Comparison of ENCODE assay signal across 18 cellular contexts in the genomic region with DNA sequence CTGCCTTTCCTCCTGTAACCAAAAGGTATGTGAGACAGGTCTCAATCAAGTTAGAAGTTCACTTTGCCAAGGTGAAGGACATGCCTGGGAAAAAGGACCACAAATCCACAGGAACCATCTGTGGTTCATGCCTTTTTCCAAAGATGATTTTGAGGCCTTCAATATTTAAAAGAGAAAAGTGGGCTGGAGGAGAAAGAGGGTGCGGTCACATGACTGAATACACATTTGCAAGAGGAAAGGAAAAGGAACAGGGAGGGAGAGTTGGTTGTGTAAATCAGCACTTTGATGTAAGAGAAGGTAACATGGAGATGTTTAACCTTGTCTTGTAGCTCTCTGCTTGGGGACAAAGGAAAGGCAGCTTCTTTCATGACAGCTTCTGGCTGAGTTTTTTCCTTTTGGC. TPM values are rescaled to one million over a fixed set of nuclear protein-coding genes. Genes with fewer than 3 reads are reported as not detected.
DNase-seq lines count a peak whose midpoint lies in the region; ATAC-seq, FAIRE-seq and TF ChIP-seq lines count a peak whose summit lies in the region.
"Had no signal": no experiment of that assay in that cellular context is flagged by ENCODE, and none has a peak within 500 bp of the region (broad histone marks: within the 10 kb centered on the region; RNA-seq: fewer than 3 reads in every experiment).

No MANE protein-coding gene starts in this region.

- H3K27me3 Mint-ChIP-seq in activated CD8-positive, alpha-beta T cell treated with anti-CD3 and anti-CD28 coated beads, Interleukin-2, amount 10 ng/mL, durations not matched to agents 7 days and 5 days (ENCODE audit: low read depth): no peaks in the 10 kb centered on the region

- H3K4me3 ChIP-seq in Loucy (ENCODE audit: low read length, poor library complexity, severe bottlenecking): no peak overlapping the region
- H3K4me3 ChIP-seq in endothelial cell of umbilical vein (replicated peaks in 1 of 3; ENCODE audit: insufficient read depth in 1 of 3, low read depth in 1 of 3, low read length in 3 of 3): no peak overlapping the region
- H3K4me3 ChIP-seq in pancreas: no peak overlapping the region
- H3K4me3 ChIP-seq: PC-9, SJCRH30 had no signal

- H3K9me3 ChIP-seq in Loucy (ENCODE audit: insufficient read depth, low read depth, low read length): no peaks in the 10 kb centered on the region
- H3K9me3 ChIP-seq in endothelial cell of umbilical vein (replicated peaks; ENCODE audit: control insufficient read depth, insufficient read depth, low read length): no peaks in the 10 kb centered on the region
- no peaks in the 10 kb centered on the region for H3K9me3 ChIP-seq in pancreas
- H3K9me3 ChIP-seq: SJCRH30 had no signal

- no peaks in the 10 kb centered on the region for H3F3A ChIP-seq in Loucy (ENCODE audit: low read depth)

- peaks cover 26% of the 10 kb centered on the region for H3K4me1 ChIP-seq in Loucy (ENCODE audit: insufficient read depth, low read length, poor library complexity, severe bottlenecking)
- peaks cover 36% of the 10 kb centered on the region for H3K4me1 ChIP-seq in endothelial cell of umbilical vein (ENCODE audit: control insufficient read depth, extremely low read depth, insufficient read depth, low read length)
- H3K4me1 ChIP-seq in pancreas: no peaks in the 10 kb centered on the region

- TF ChIP-seq POLR2A in endothelial cell of umbilical vein (IDR thresholded peaks at IDR 0.05; ENCODE audit: low read depth, low read length): no peak

- no peaks in the 10 kb centered on the region for H3K9me1 ChIP-seq in endothelial cell of umbilical vein (replicated peaks; ENCODE audit: control insufficient read depth, extremely low read depth, insufficient read depth, low read length)

- H3K79me2 ChIP-seq in Loucy (ENCODE audit: insufficient read depth, low read length) (no peaks in the 10 kb centered on the region), endothelial cell of umbilical vein (ENCODE audit: control insufficient read depth, insufficient read depth, low read length) (peaks cover 11% of the 10 kb centered on the region)

- peaks cover 24% of the 10 kb centered on the region for H3K4me1 Mint-ChIP-seq in activated CD8-positive, alpha-beta T cell treated with anti-CD3 and anti-CD28 coated beads, Interleukin-2, amount 10 ng/mL, durations not matched to agents 7 days and 5 days (ENCODE audit: low read depth)

- H3K9me3 Mint-ChIP-seq in activated CD8-positive, alpha-beta T cell treated with anti-CD3 and anti-CD28 coated beads, Interleukin-2, amount 10 ng/mL, durations not matched to agents 7 days and 5 days (ENCODE audit: insufficient read depth): no peaks in the 10 kb centered on the region

- intact Hi-C loops in endothelial cell of umbilical vein (cut with micrococcal nuclease): loop anchor here (5.0 kb wide), 2 partner anchors 81 to 259 kb away; a partner anchor contains a TSS
- intact Hi-C loops in pancreas (cut with DNase I): no loop called here

- dilution Hi-C loops in endothelial cell of umbilical vein (cut with MboI; ENCODE audit: extremely low pct_ligation_motif_present, low sequenced_read_pairs): no loop called here

- H3K36me3 Mint-ChIP-seq in activated CD8-positive, alpha-beta T cell treated with anti-CD3 and anti-CD28 coated beads, Interleukin-2, amount 10 ng/mL, durations not matched to agents 7 days and 5 days (ENCODE audit: low read depth): no peaks in the 10 kb centered on the region
- H3K36me3 Mint-ChIP-seq: CD14-positive monocyte had no signal

- ATAC-seq in activated CD8-positive, alpha-beta T cell treated with anti-CD3 and anti-CD28 coated beads, Interleukin-2, amount 10 ng/mL, durations not matched to agents 7 days and 5 days: no peak
- ATAC-seq in HG03039 (IDR thresholded peaks at IDR 0.05; ENCODE audit: unreplicated experiment) (no peak), pancreas (no peak)

- H4K20me1 ChIP-seq in Loucy (ENCODE audit: insufficient read depth, low read length, poor library complexity, severe bottlenecking) (no peaks in the 10 kb centered on the region), endothelial cell of umbilical vein (replicated peaks; ENCODE audit: control insufficient read depth, extremely low read depth, insufficient read depth, low read length) (no peaks in the 10 kb centered on the region)

- no peak overlapping the region for H3K27ac ChIP-seq in endothelial cell of umbilical vein (ENCODE audit: insufficient read depth, low read depth, low read length)
- no peak overlapping the region for H3K27ac ChIP-seq in pancreas
- H3K27ac ChIP-seq: PC-9, RWPE1, SJCRH30 had no signal

- no peaks in the 10 kb centered on the region for H3K9me2 ChIP-seq in Loucy (replicated peaks; ENCODE audit: low read depth, low read length)

- no peaks in the 10 kb centered on the region for H3K36me3 ChIP-seq in Loucy (ENCODE audit: insufficient read depth, low read length)
- no peaks in the 10 kb centered on the region for H3K36me3 ChIP-seq in endothelial cell of umbilical vein (ENCODE audit: control insufficient read depth in 2 of 2, extremely low read depth in 1 of 2, insufficient read depth in 2 of 2, low read length in 2 of 2)
- H3K36me3 ChIP-seq in pancreas: no peaks in the 10 kb centered on the region
- H3K36me3 ChIP-seq: SJCRH30 had no signal

- BruUV-seq in endothelial cell of umbilical vein (replicated peaks; lab: Mats Ljungman, UMichigan): no TSS peak

- H3K27ac Mint-ChIP-seq in activated CD8-positive, alpha-beta T cell treated with anti-CD3 and anti-CD28 coated beads, Interleukin-2, amount 10 ng/mL, durations not matched to agents 7 days and 5 days: peak overlapping the region; percentile 37

- FAIRE-seq in endothelial cell of umbilical vein (lab: Jason Lieb, UNC) (peak; percentile 44), pancreas (lab: Jason Lieb, UNC) (no peak)
- FAIRE-seq: HTR-8/SVneo had no signal

- WGBS in pancreas, 2 donors: 76 to 88% methylated on average over 1 of the region's 1 CpG

- H3K27me3 ChIP-seq in Loucy (ENCODE audit: insufficient read depth, low read length, poor library complexity, severe bottlenecking) (no peaks in the 10 kb centered on the region), endothelial cell of umbilical vein (ENCODE audit: control insufficient read depth in 2 of 2, insufficient read depth in 2 of 2, low read length in 2 of 2) (no peaks in the 10 kb centered on the region), pancreas (no peaks in the 10 kb centered on the region)

- POLR2A ChIA-PET in activated CD8-positive, alpha-beta T cell treated with anti-CD3 and anti-CD28 coated beads, Interleukin-2, amount 10 ng/mL, durations not matched to agents 7 days and 5 days (lab: Charles Lee): interaction anchor here (2.6 kb wide), 1 partner anchor 25 kb away, joined by 17 read pairs; a partner anchor contains a TSS
- POLR2A ChIA-PET in endothelial cell of umbilical vein (lab: Charles Lee): interaction anchor here (0.6 kb wide), 1 partner anchor 98 kb away, joined by 4 read pairs; no protein-coding TSS in a partner anchor

- no peak for DNase-seq in activated CD8-positive, alpha-beta T cell treated with anti-CD3 and anti-CD28 coated beads, Interleukin-2, amount 10 ng/mL, durations not matched to agents 7 days and 5 days
- no peak for DNase-seq in endothelial cell of umbilical vein (ENCODE audit: low read depth, low spot score)
- no peak for DNase-seq in T-helper 1 cell
- DNase-seq in SIG-M5 (lab: John Stamatoyannopoulos, UW): no peak
- no peak for DNase-seq in pancreas
- DNase-seq: AML-193, DMS79 treated with DMSO at 0.1 percent for 48 hours, H7, NCI-H187, NCI-H226, NCI-H524 treated with DMSO at 0.1 percent for 48 hours, PC-9, SJCRH30 had no signal

- H2AFZ ChIP-seq in Loucy (ENCODE audit: low read length) (peak overlapping the region; percentile 65; the same call in 1 of the 2 replicates), endothelial cell of umbilical vein (ENCODE audit: low read depth, low read length) (no peak overlapping the region)
- H2AFZ ChIP-seq: PC-9 had no signal

- peak overlapping the region; percentile 15 for H3K4me2 ChIP-seq in Loucy (ENCODE audit: low read depth, low read length, poor library complexity, severe bottlenecking)
- no peak overlapping the region for H3K4me2 ChIP-seq in endothelial cell of umbilical vein (ENCODE audit: insufficient read depth, low read length)
- H3K4me2 ChIP-seq: PC-9 had no signal

- CTCF ChIA-PET in activated CD8-positive, alpha-beta T cell treated with anti-CD3 and anti-CD28 coated beads, Interleukin-2, amount 10 ng/mL, durations not matched to agents 7 days and 5 days (lab: Charles Lee): interaction anchor here (0.6 to 1.0 kb wide), 2 partner anchors 81 to 213 kb away, joined by 3 read pairs; no protein-coding TSS in a partner anchor
- CTCF ChIA-PET in endothelial cell of umbilical vein (lab: Charles Lee): interaction anchor here (0.7 to 1.6 kb wide), 2 partner anchors 81 to 126 kb away, joined by 4 to 7 read pairs; no protein-coding TSS in a partner anchor

- no peak overlapping the region for H3K4me3 Mint-ChIP-seq in activated CD8-positive, alpha-beta T cell treated with anti-CD3 and anti-CD28 coated beads, Interleukin-2, amount 10 ng/mL, durations not matched to agents 7 days and 5 days
- H3K4me3 Mint-ChIP-seq: CD14-positive monocyte had no signal

- H3K9ac ChIP-seq in Loucy (ENCODE audit: low read depth, low read length, poor library complexity, severe bottlenecking) (no peak overlapping the region), endothelial cell of umbilical vein (replicated peaks; ENCODE audit: extremely low read depth, insufficient read depth, low read length) (no peak overlapping the region)

- TF ChIP-seq CTCF in Loucy (conservative IDR thresholded peaks at IDR 0.05; ENCODE audit: low read length): no peak
- no peak for TF ChIP-seq CTCF in endothelial cell of umbilical vein (IDR thresholded peaks at IDR 0.05; ENCODE audit: extremely low read depth in 1 of 2, insufficient read depth in 1 of 2, low read depth in 1 of 2, low read length in 2 of 2)
- TF ChIP-seq CTCF in pancreas (IDR thresholded peaks at IDR 0.05): no peak

RNA-seq across cellular contexts. Expression of a gene that starts 21.2 kb away (rescaled TPM):
- total RNA-seq in activated CD8-positive, alpha-beta T cell treated with anti-CD3 and anti-CD28 coated beads, Interleukin-2, amount 10 ng/mL, durations not matched to agents 7 days and 5 days: not detected
- total RNA-seq in endothelial cell of umbilical vein (35.4 and 37.6 TPM in 2 replicates), pancreas (1 to 10 TPM in 1 of 6 donors, under 1 TPM in 4, not detected in 1; 0.09 to 1.9 (median 0.26) TPM)
- polyA plus RNA-seq in endothelial cell of umbilical vein (27.6 and 32.0 TPM in 2 replicates), pancreas (under 1 TPM; 0.23 to 0.80 TPM)
- 10.3 and 14.5 TPM in 2 replicates for polyA plus RNA-seq in endothelial cell of umbilical vein (2011; cell fraction: cytosol; rRNA removed)
- 162 and 167 TPM in 2 replicates for polyA plus RNA-seq in endothelial cell of umbilical vein (2011; cell fraction: nucleus; rRNA removed)
- polyA plus RNA-seq in endothelial cell of umbilical vein (2012): 18.8 and 20.2 TPM in 2 replicates
- 33.0 and 37.0 TPM in 2 replicates for polyA minus RNA-seq in endothelial cell of umbilical vein
- polyA minus RNA-seq in endothelial cell of umbilical vein (2011; cell fraction: cytosol; rRNA and poly(A)+ RNA removed): not detected
- 62.2 and 68.7 TPM in 2 replicates for polyA minus RNA-seq in endothelial cell of umbilical vein (2011; cell fraction: nucleus; rRNA and poly(A)+ RNA removed)
- total RNA-seq: H7, PC-9, SJCRH30 had no signal

RNA-seq across cellular contexts. Expression of a gene that starts 25.8 kb away (rescaled TPM):
- 1 to 10 TPM; 8.3 to 9.4 TPM for total RNA-seq in activated CD8-positive, alpha-beta T cell treated with anti-CD3 and anti-CD28 coated beads, Interleukin-2, amount 10 ng/mL, durations not matched to agents 7 days and 5 days
- total RNA-seq in endothelial cell of umbilical vein (not detected in 2 replicates), pancreas (under 1 TPM in 2 of 6 donors, not detected in 4; 0.04 to 0.05 TPM)
- polyA plus RNA-seq in endothelial cell of umbilical vein (not detected in 2 replicates), pancreas (under 1 TPM; 0.04 to 0.16 TPM)
- polyA plus RNA-seq in endothelial cell of umbilical vein (2011; cell fraction: cytosol; rRNA removed): not detected in 2 replicates
- polyA plus RNA-seq in endothelial cell of umbilical vein (2011; cell fraction: nucleus; rRNA removed): not detected in 2 replicates
- polyA plus RNA-seq in endothelial cell of umbilical vein (2012): not detected in 2 replicates
- not detected in 2 replicates for polyA minus RNA-seq in endothelial cell of umbilical vein
- not detected for polyA minus RNA-seq in endothelial cell of umbilical vein (2011; cell fraction: cytosol; rRNA and poly(A)+ RNA removed)
- polyA minus RNA-seq in endothelial cell of umbilical vein (2011; cell fraction: nucleus; rRNA and poly(A)+ RNA removed): not detected in 2 replicates
- total RNA-seq: PC-9 had no signal

RNA-seq across cellular contexts. Expression of a gene that starts 53.0 kb away (rescaled TPM):
- not detected for total RNA-seq in activated CD8-positive, alpha-beta T cell treated with anti-CD3 and anti-CD28 coated beads, Interleukin-2, amount 10 ng/mL, durations not matched to agents 7 days and 5 days
- total RNA-seq in endothelial cell of umbilical vein (not detected in 2 replicates), pancreas (not detected)
- polyA plus RNA-seq in endothelial cell of umbilical vein (not detected in 2 replicates), pancreas (not detected)
- not detected in 2 replicates for polyA plus RNA-seq in endothelial cell of umbilical vein (2011; cell fraction: cytosol; rRNA removed)
- not detected in 2 replicates for polyA plus RNA-seq in endothelial cell of umbilical vein (2011; cell fraction: nucleus; rRNA removed)
- not detected in 2 replicates for polyA plus RNA-seq in endothelial cell of umbilical vein (2012)
- polyA minus RNA-seq in endothelial cell of umbilical vein: not detected in 2 replicates
- not detected for polyA minus RNA-seq in endothelial cell of umbilical vein (2011; cell fraction: cytosol; rRNA and poly(A)+ RNA removed)
- not detected in 2 replicates for polyA minus RNA-seq in endothelial cell of umbilical vein (2011; cell fraction: nucleus; rRNA and poly(A)+ RNA removed)
- total RNA-seq: H7, PC-9, SJCRH30 had no signal
- polyA plus RNA-seq: CD14-positive monocyte had no signal

RNA-seq across cellular contexts. Expression of a gene that starts 59.5 kb away (rescaled TPM):
- under 1 TPM in 1 of 2 experiments, not detected in 1; 0.10 TPM for total RNA-seq in activated CD8-positive, alpha-beta T cell treated with anti-CD3 and anti-CD28 coated beads, Interleukin-2, amount 10 ng/mL, durations not matched to agents 7 days and 5 days
- 5.1 and 5.2 TPM in 2 replicates for total RNA-seq in endothelial cell of umbilical vein
- 2.5 and 3.1 TPM in 2 replicates for polyA plus RNA-seq in endothelial cell of umbilical vein
- 1.2 and 2.2 TPM in 2 replicates for polyA plus RNA-seq in endothelial cell of umbilical vein (2011; cell fraction: cytosol; rRNA removed)
- 4.7 and 4.9 TPM in 2 replicates for polyA plus RNA-seq in endothelial cell of umbilical vein (2011; cell fraction: nucleus; rRNA removed)
- 3.2 and 3.4 TPM in 2 replicates for polyA plus RNA-seq in endothelial cell of umbilical vein (2012)
- 1.1 and 1.6 TPM in 2 replicates for polyA minus RNA-seq in endothelial cell of umbilical vein
- 1.3 TPM for polyA minus RNA-seq in endothelial cell of umbilical vein (2011; cell fraction: cytosol; rRNA and poly(A)+ RNA removed)
- 1.1 and 2.5 TPM in 2 replicates for polyA minus RNA-seq in endothelial cell of umbilical vein (2011; cell fraction: nucleus; rRNA and poly(A)+ RNA removed)
- total RNA-seq in pancreas: 1 to 10 TPM in 1 of 6 donors, under 1 TPM in 5; 0.31 to 1.2 (median 0.60) TPM
- polyA plus RNA-seq in pancreas: 1 to 10 TPM in 1 of 2 donors, under 1 TPM in 1; 0.68 to 3.5 TPM
- total RNA-seq: SJCRH30 had no signal

Comparison
In these comparisons a context has a peak if more than half of its experiments do, and no peak if none do; other contexts are left out.
1. RNA of a gene that starts 21.2 kb away (total RNA-seq): 35.4 to 37.6 TPM in endothelial cell of umbilical vein; 0.09 to 1.9 TPM in pancreas and not detected in activated CD8-positive, alpha-beta T cell treated with anti-CD3 and anti-CD28 coated beads, Interleukin-2, amount 10 ng/mL, durations not matched to agents 7 days and 5 days; every median in the first group is over 10 times any median in the second.